ENCODE assay signal across 8 cellular contexts in genomic region chrX:65534450-65535292, GRCh38. TPM values are rescaled to one million over a fixed set of nuclear protein-coding genes. Genes with fewer than 3 reads are reported as not detected.
A peak's percentile ranks its signal among the peaks of the same experiment; 100 is the strongest.
DNase-seq lines count a peak whose midpoint lies in the region; ATAC-seq, FAIRE-seq and TF ChIP-seq lines count a peak whose summit lies in the region.

Gene LAS1L, minus strand, starts transcription at chrX:65534787. Its CDS starts 72 bp downstream, at chrX:65534715.

- TF ChIP-seq POLR2A in GM15510 (IDR thresholded peaks at IDR 0.05; ENCODE audit: borderline replicate concordance, extremely low read depth, insufficient read length): peak; percentile 59

- H3K27me3 ChIP-seq in psoas muscle (ENCODE audit: insufficient read depth in 3 of 3, low read length in 2 of 3): peaks cover 0 to 5% (median 0%) of the 10 kb centered on the region in 3 donors

- peak within 1 kb of the TSS; percentile 86 for H3K4me3 ChIP-seq in psoas muscle

- peaks cover 13% of the 10 kb centered on the region for H3K4me1 Mint-ChIP-seq in T-helper 17 cell

- peak within 1 kb of the TSS; percentile 99 for H3K4me3 Mint-ChIP-seq in T-helper 17 cell

- peak within 1 kb of the TSS; percentile 83 for H3K27ac ChIP-seq in psoas muscle

- no peaks in the 10 kb centered on the region for H3K27me3 Mint-ChIP-seq in T-helper 17 cell

- H3K27ac Mint-ChIP-seq in T-helper 17 cell: peak within 1 kb of the TSS; percentile 90

- peaks cover 0 to 25% of the 10 kb centered on the region in 2 donors for H3K36me3 ChIP-seq in psoas muscle (ENCODE audit: insufficient read depth in 1 of 2, low read depth in 1 of 2)

- no peak for FAIRE-seq in urothelium cell line (lab: Jason Lieb, UNC)

- TF ChIP-seq CTCF in psoas muscle (IDR thresholded peaks at IDR 0.05): no peak

- peaks cover 2% of the 10 kb centered on the region for H3K36me3 Mint-ChIP-seq in T-helper 17 cell (ENCODE audit: low read depth)

- ATAC-seq in HG02885 (IDR thresholded peaks at IDR 0.05; ENCODE audit: poor library complexity, unreplicated experiment): peak; percentile 99
- ATAC-seq in T-helper 17 cell: peak; percentile 99
- ATAC-seq in left ventricle myocardium superior: peak; percentile 100
- peak; percentile 96 to 99 (median 98) for ATAC-seq in psoas muscle

- DNase-seq in NCI-H1694 treated with DMSO at 0.1 percent for 48 hours (lab: John Stamatoyannopoulos, UW) (peak; percentile 93), T-helper 17 cell (peak; percentile 70 to 83 (median 82)), amygdala (lab: John Stamatoyannopoulos, UW) (peak; percentile 11 to 95 (median 84)), left ventricle myocardium superior (peak; percentile 92), psoas muscle (peak; percentile 90 to 95), urothelium cell line (ENCODE audit: low spot score) (peak; percentile 92)

- WGBS in psoas muscle, 3 donors: 1 to 24% (median 2%) methylated on average over 39 to 50 of the region's 50 CpGs

- no peaks in the 10 kb centered on the region for H3K9me3 ChIP-seq in T-helper 17 cell (ENCODE audit: control insufficient read depth, low read length, poor library complexity, severe bottlenecking)
- no peaks in the 10 kb centered on the region for H3K9me3 ChIP-seq in psoas muscle

- intact Hi-C loops in left ventricle myocardium superior (cut with micrococcal nuclease) (no loop called here), psoas muscle (cut with DNase I) (no loop called here)

- H3K4me1 ChIP-seq in psoas muscle: no peaks in the 10 kb centered on the region

RNA-seq across cellular contexts. Expression of gene LAS1L, which starts in this region (rescaled TPM):
- total RNA-seq in T-helper 17 cell: 10 to 100 TPM; 33.6 to 40.2 TPM
- 16.5 TPM for total RNA-seq in left ventricle myocardium superior
- 10 to 100 TPM; 13.0 to 15.7 (median 14.8) TPM for total RNA-seq in psoas muscle
- 10 to 100 TPM in 2 of 3 donors, 1 to 10 TPM in 1; 7.9 to 23.5 (median 11.8) TPM for polyA plus RNA-seq in psoas muscle

Comparison
In these comparisons a context has a peak if more than half of its experiments do, and no peak if none do; other contexts are left out.
1. Peak in every context shown above with its lines: DNase-seq, ATAC-seq, H3K4me3 ChIP-seq and H3K27ac ChIP-seq.